In genomic region chr3:159787794-159788205, GRCh38 we compare ENCODE assay signal across 10 cellular contexts. TPM values are rescaled to one million over a fixed set of nuclear protein-coding genes. Genes with fewer than 3 reads are reported as not detected.
DNase-seq lines count a peak whose midpoint lies in the region; ATAC-seq, FAIRE-seq and TF ChIP-seq lines count a peak whose summit lies in the region.
"Had no signal": no experiment of that assay in that cellular context is flagged by ENCODE, and none has a peak within 500 bp of the region (broad histone marks: within the 10 kb centered on the region; RNA-seq: fewer than 3 reads in every experiment).

No MANE protein-coding gene starts in this region.

- peaks cover 67% of the 10 kb centered on the region for H3K79me2 ChIP-seq in keratinocyte (ENCODE audit: control insufficient read depth, insufficient read depth, low read length)

- peaks cover 40% of the 10 kb centered on the region for H3K4me1 ChIP-seq in HUES48 (ENCODE audit: control insufficient read depth, insufficient read depth, low read length)
- peaks cover 0 to 2% of the 10 kb centered on the region in 2 donors for H3K4me1 ChIP-seq in breast epithelium
- peaks cover 68% of the 10 kb centered on the region for H3K4me1 ChIP-seq in keratinocyte (ENCODE audit: control insufficient read depth, extremely low read depth, insufficient read depth, low read length)
- H3K4me1 ChIP-seq in stomach smooth muscle (ENCODE audit: control insufficient read depth, insufficient read depth, low read length) = peaks cover 62% of the 10 kb centered on the region
- H3K4me1 ChIP-seq in HAP-1 = peaks cover 19% of the 10 kb centered on the region

- TF ChIP-seq CTCF in breast epithelium (IDR thresholded peaks at IDR 0.05) = no peak
- no peak for TF ChIP-seq CTCF in keratinocyte (optimal IDR thresholded peaks at IDR 0.05 in 1 of 3, IDR thresholded peaks at IDR 0.05 in 1 of 3, conservative IDR thresholded peaks at IDR 0.05 in 1 of 3; ENCODE audit: extremely low read depth in 1 of 3, insufficient read depth in 2 of 3, low read length in 3 of 3)

- H3K27ac ChIP-seq in HUES48 (ENCODE audit: low read depth, low read length) = peak overlapping the region; percentile 11
- peak overlapping the region; percentile 72 to 79 for H3K27ac ChIP-seq in breast epithelium
- H3K27ac ChIP-seq in keratinocyte (ENCODE audit: control insufficient read depth, insufficient read depth, low read length) = peak overlapping the region; percentile 96
- H3K27ac ChIP-seq in stomach smooth muscle (ENCODE audit: low read length) = peak overlapping the region; percentile 71

- H4K20me1 ChIP-seq in keratinocyte (ENCODE audit: control insufficient read depth, extremely low read depth, insufficient read depth, low read length) = no peaks in the 10 kb centered on the region

- TF ChIP-seq POLR2A in breast epithelium (IDR thresholded peaks at IDR 0.05) = no peak

- no peak for ATAC-seq in GM21529 (IDR thresholded peaks at IDR 0.05; ENCODE audit: unreplicated experiment)
- ATAC-seq in HG03196 (IDR thresholded peaks at IDR 0.05; ENCODE audit: unreplicated experiment) = no peak

- no peaks in the 10 kb centered on the region for H3K9me1 ChIP-seq in keratinocyte (ENCODE audit: control insufficient read depth, extremely low read depth, insufficient read depth, low read length)

- dilution Hi-C loops in keratinocyte (cut with MboI; ENCODE audit: extremely low pct_ligation_motif_present, low sequenced_read_pairs) = no loop called here

- H3K9ac ChIP-seq in HUES48 (ENCODE audit: low read depth, low read length) (no peak overlapping the region), keratinocyte (ENCODE audit: control insufficient read depth, extremely low read depth, insufficient read depth, low read length) (peak overlapping the region; percentile 66), stomach smooth muscle (ENCODE audit: low read length in 2 of 2) (peak overlapping the region; percentile 35 to 64)

- in situ Hi-C loops in HAP-1 (cut with MboI; ENCODE audit: low sequenced_read_pairs) = no loop called here

- peak; percentile 75 for FAIRE-seq in keratinocyte (lab: Jason Lieb, UNC)

- no peak overlapping the region for H3K4me3 ChIP-seq in HUES48 (ENCODE audit: low read depth, low read length)
- H3K4me3 ChIP-seq in breast epithelium = no peak overlapping the region
- H3K4me3 ChIP-seq in keratinocyte (ENCODE audit: control insufficient read depth in 2 of 3, extremely low read depth in 1 of 3, insufficient read depth in 2 of 3, low read depth in 1 of 3, low read length in 3 of 3) = peak overlapping the region in 2 of 3 experiments; percentile 3 to 49
- peak overlapping the region; percentile 8 to 44 for H3K4me3 ChIP-seq in stomach smooth muscle (ENCODE audit: low read length in 2 of 2)
- H3K4me3 ChIP-seq in HAP-1 = no peak overlapping the region

- peak overlapping the region; percentile 79 for H3K4me2 ChIP-seq in keratinocyte (ENCODE audit: control insufficient read depth, extremely low read depth, insufficient read depth, low read depth, low read length)

- intact Hi-C loops in breast epithelium (cut with DNase I; ENCODE audit: low total_unique reads) = no loop called here

- H3K36me3 ChIP-seq in HUES48 (ENCODE audit: control insufficient read depth, insufficient read depth, low read length) (no peaks in the 10 kb centered on the region), breast epithelium (no peaks in the 10 kb centered on the region), keratinocyte (ENCODE audit: control insufficient read depth in 2 of 2, extremely low read depth in 1 of 2, insufficient read depth in 2 of 2, low read length in 2 of 2) (peaks cover 2 to 4% of the 10 kb centered on the region in 2 experiments), stomach smooth muscle (ENCODE audit: control insufficient read depth in 2 of 2, insufficient read depth in 2 of 2, low read length in 2 of 2) (no peaks in the 10 kb centered on the region), HAP-1 (replicated peaks) (no peaks in the 10 kb centered on the region)

- no peaks in the 10 kb centered on the region for H3K9me3 ChIP-seq in HUES48 (ENCODE audit: control insufficient read depth, insufficient read depth, low read length)
- no peaks in the 10 kb centered on the region for H3K9me3 ChIP-seq in breast epithelium
- H3K9me3 ChIP-seq in keratinocyte (ENCODE audit: control insufficient read depth, low read depth, low read length) = no peaks in the 10 kb centered on the region
- no peaks in the 10 kb centered on the region for H3K9me3 ChIP-seq in stomach smooth muscle (ENCODE audit: control insufficient read depth in 2 of 2, low read length in 2 of 2)
- no peaks in the 10 kb centered on the region for H3K9me3 ChIP-seq in HAP-1

- H2AFZ ChIP-seq in keratinocyte (ENCODE audit: control insufficient read depth, low read length) = no peak overlapping the region

- H3K27me3 ChIP-seq in HUES48 (ENCODE audit: control insufficient read depth, insufficient read depth, low read length) = no peaks in the 10 kb centered on the region
- H3K27me3 ChIP-seq in breast epithelium = no peaks in the 10 kb centered on the region
- no peaks in the 10 kb centered on the region for H3K27me3 ChIP-seq in keratinocyte (ENCODE audit: control insufficient read depth, extremely low read depth, insufficient read depth, low read length)
- H3K27me3 ChIP-seq in stomach smooth muscle (ENCODE audit: control insufficient read depth in 1 of 2, insufficient read depth in 2 of 2, low read length in 2 of 2) = no peaks in the 10 kb centered on the region
- H3K27me3 ChIP-seq in HAP-1 (ENCODE audit: low read depth) = no peaks in the 10 kb centered on the region

- DNase-seq in breast epithelium (ENCODE audit: low spot score in 2 of 2) (no peak), keratinocyte (ENCODE audit: low read depth, low spot score) (no peak), retina (no peak), HAP-1 (ENCODE audit: low spot score in 2 of 2) (no peak)
- DNase-seq: activated CD4-positive, CD25-positive, alpha-beta regulatory T cell treated with anti-CD3 and anti-CD28 coated beads, Interleukin-2, amount 50 U/mL, for 72 hours; activated naive CD4-positive, alpha-beta T cell treated with anti-CD3 and anti-CD28 coated beads, Interleukin-2, amount 10 ng/mL, durations not matched to agents 7 days and 5 days had no signal

RNA-seq across cellular contexts. Expression of gene SCHIP1, which starts 51.9 kb away (rescaled TPM):
- 10 to 100 TPM in 1 of 3 donors, 1 to 10 TPM in 2; 1.6 to 14.2 (median 8.8) TPM for total RNA-seq in breast epithelium
- polyA plus RNA-seq in keratinocyte = 0.80 to 3.1 TPM (median 1.5 TPM) in 3 replicates
- 3.5 TPM for polyA plus RNA-seq in keratinocyte (2011; ENCODE audit: low read depth)
- polyA plus RNA-seq in keratinocyte (2011; cell fraction: cytosol; rRNA removed) = 0.27 and 0.63 TPM in 2 replicates
- 3.5 and 3.6 TPM in 2 replicates for polyA plus RNA-seq in keratinocyte (2011; cell fraction: nucleus; rRNA removed)
- 0.79 and 1.9 TPM in 2 replicates for polyA plus RNA-seq in keratinocyte (2012; ENCODE audit: low replicate concordance)
- 5.1 to 7.7 TPM (median 7.5 TPM) in 3 replicates for polyA minus RNA-seq in keratinocyte
- not detected for polyA minus RNA-seq in keratinocyte (2011; cell fraction: cytosol; rRNA and poly(A)+ RNA removed)
- polyA minus RNA-seq in keratinocyte (2011; cell fraction: nucleus; rRNA and poly(A)+ RNA removed) = 7.0 and 22.3 TPM in 2 replicates

Comparison
In these comparisons a context has a peak if more than half of its experiments do, and no peak if none do; other contexts are left out.
1. H3K27ac ChIP-seq: peak in every context shown above with its lines; median percentile 96 in keratinocyte; 76 in breast epithelium; 71 in stomach smooth muscle; 11 in HUES48.
2. H3K4me3 ChIP-seq: peak in keratinocyte (2 of 3) and stomach smooth muscle (2 of 2); none in HUES48 (single experiment), breast epithelium (0 of 3) and HAP-1 (single experiment).